Comparison of ENCODE assay signal across 9 cellular contexts in the genomic region with DNA sequence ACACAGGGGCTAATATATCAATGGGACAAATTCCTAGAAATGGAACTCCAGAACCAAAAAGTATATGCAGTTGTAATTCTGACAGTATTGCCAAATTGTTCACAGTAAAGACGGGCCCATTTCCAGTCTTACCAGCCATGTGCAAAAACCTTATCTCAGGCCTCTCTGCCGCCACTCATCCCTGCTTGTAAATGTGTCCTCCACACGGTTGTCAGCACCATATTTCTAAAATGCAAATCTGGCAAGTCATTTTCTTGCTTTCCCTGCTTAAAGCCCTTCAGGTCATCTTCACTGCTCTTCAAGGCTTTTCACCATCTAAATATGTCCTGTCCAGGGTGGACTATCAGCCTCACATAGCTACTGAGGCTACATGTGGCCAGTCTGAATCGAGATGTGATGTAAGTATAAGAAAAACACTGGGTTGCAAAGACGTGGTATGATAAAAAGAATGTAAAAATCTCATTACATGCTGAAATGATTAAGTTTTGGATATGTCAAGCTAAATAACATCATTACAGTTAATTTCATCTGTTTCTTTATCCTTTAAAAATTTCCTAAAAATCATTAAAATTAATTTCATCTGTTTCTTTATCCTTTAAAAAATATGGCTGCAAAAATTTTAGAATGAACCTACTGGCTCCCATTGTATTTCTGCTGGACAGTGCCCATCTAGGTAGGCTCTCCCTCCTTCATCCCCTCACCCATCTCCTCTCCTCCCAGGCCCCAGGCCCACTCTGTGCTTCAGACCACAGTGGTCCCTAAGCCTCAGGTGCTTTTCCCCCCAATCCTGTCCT. TPM values are rescaled to one million over a fixed set of nuclear protein-coding genes. Genes with fewer than 3 reads are reported as not detected.
DNase-seq lines count a peak whose midpoint lies in the region; ATAC-seq and TF ChIP-seq lines count a peak whose summit lies in the region.
"Had no signal": no experiment of that assay in that cellular context is flagged by ENCODE, and none has a peak within 500 bp of the region (broad histone marks: within the 10 kb centered on the region; RNA-seq: fewer than 3 reads in every experiment).

No MANE protein-coding gene starts in this region.

- peak; percentile 2 for ATAC-seq in left ventricle myocardium superior
- ATAC-seq in HG02678 (IDR thresholded peaks at IDR 0.05; ENCODE audit: unreplicated experiment): no peak

- H3K27ac Mint-ChIP-seq in MCF 10A (ENCODE audit: low read depth, unreplicated experiment): peak overlapping the region; percentile 94

- H3K9me3 ChIP-seq in mononuclear cell (ENCODE audit: low read depth, low read length): no peaks in the 10 kb centered on the region

- peaks cover 27% of the 10 kb centered on the region for H3K36me3 Mint-ChIP-seq in MCF 10A (ENCODE audit: insufficient read depth, unreplicated experiment)

- H3K9me3 Mint-ChIP-seq in MCF 10A (ENCODE audit: unreplicated experiment): no peaks in the 10 kb centered on the region

- H3K4me3 ChIP-seq in mononuclear cell (ENCODE audit: low read length): peak overlapping the region; percentile 88

- peaks cover 55% of the 10 kb centered on the region for H3K4me1 ChIP-seq in mononuclear cell (ENCODE audit: insufficient read depth, low read length)

- DNase-seq in left ventricle myocardium superior (no peak), cardiac septum (ENCODE audit: low spot score) (no peak), MCF 10A (ENCODE audit: unreplicated experiment) (no peak), C1 segment of cervical spinal cord (lab: John Stamatoyannopoulos, UW) (no peak), occipital lobe (lab: John Stamatoyannopoulos, UW) (no peak), amygdala (lab: John Stamatoyannopoulos, UW) (no peak)
- DNase-seq: NCI-H1694 treated with DMSO at 0.1 percent for 48 hours had no signal

- peak overlapping the region; percentile 92 for H3K4me3 Mint-ChIP-seq in MCF 10A (ENCODE audit: unreplicated experiment)

- no peaks in the 10 kb centered on the region for H3K27me3 ChIP-seq in mononuclear cell (ENCODE audit: insufficient read depth, low read length)

- TF ChIP-seq CTCF in MCF 10A (IDR thresholded peaks at IDR 0.05; ENCODE audit: unreplicated experiment): no peak

- intact Hi-C loops in left ventricle myocardium superior (cut with micrococcal nuclease): loop anchor here (5.0 kb wide), 1 partner anchor 114 kb away; no protein-coding TSS in a partner anchor
- intact Hi-C loops in cardiac septum (cut with DNase I): loop anchor here (10.0 kb wide), 1 partner anchor 232 kb away; a partner anchor contains a TSS
- intact Hi-C loops in MCF 10A (cut with micrococcal nuclease): loop anchor here (5.0 to 10.0 kb wide), 4 partner anchors 171 to 692 kb away; a partner anchor contains a TSS

- POLR2A ChIA-PET in MCF 10A (lab: Yijun Ruan, JAX): interaction anchor here (1.8 to 5.5 kb wide), 2 partner anchors 117 to 231 kb away, joined by 8 to 30 read pairs; a partner anchor contains a TSS

- no peaks in the 10 kb centered on the region for H3K27me3 Mint-ChIP-seq in MCF 10A (ENCODE audit: insufficient read depth, unreplicated experiment)

- CTCF ChIA-PET in MCF 10A (lab: Yijun Ruan, JAX): interaction anchor here (0.6 to 9.5 kb wide), 6 partner anchors 73 to 295 kb away, joined by 3 to 140 read pairs (median 4); a partner anchor contains a TSS

- no TSS peak for BruUV-seq in MCF 10A (replicated peaks; lab: Mats Ljungman, UMichigan)

- H3K4me1 Mint-ChIP-seq in MCF 10A (ENCODE audit: insufficient read depth, unreplicated experiment): peaks cover 11% of the 10 kb centered on the region

RNA-seq across cellular contexts. Expression of a gene that starts 1.0 kb away (rescaled TPM):
- 11.8 TPM for total RNA-seq in left ventricle myocardium superior
- 15.0 TPM for total RNA-seq in cardiac septum
- 6.3 and 11.9 TPM in 2 replicates for total RNA-seq in MCF 10A (2022)
- 25.6 TPM for total RNA-seq in mononuclear cell
- total RNA-seq in occipital lobe: 6.1 TPM

RNA-seq across cellular contexts. Expression of a gene that starts 1.0 kb away (rescaled TPM):
- total RNA-seq in left ventricle myocardium superior (10.5 TPM), cardiac septum (14.3 TPM), MCF 10A (2022) (19.0 and 19.1 TPM in 2 replicates), mononuclear cell (26.7 TPM), occipital lobe (4.5 TPM)

RNA-seq across cellular contexts. Expression of a gene that starts 14.3 kb away (rescaled TPM):
- total RNA-seq in left ventricle myocardium superior (0.52 TPM), cardiac septum (0.67 TPM), MCF 10A (2022) (not detected in 2 replicates), mononuclear cell (44.4 TPM), occipital lobe (not detected)

RNA-seq across cellular contexts. Expression of a gene that starts 48.4 kb away (rescaled TPM):
- total RNA-seq in left ventricle myocardium superior (59.8 TPM), cardiac septum (94.7 TPM), MCF 10A (2022) (101 and 104 TPM in 2 replicates), mononuclear cell (21.8 TPM), occipital lobe (49.0 TPM)

Comparison
In these comparisons a context has a peak if more than half of its experiments do, and no peak if none do; other contexts are left out.
1. RNA of a gene that starts 14.3 kb away (total RNA-seq): 44.4 TPM in mononuclear cell (single experiment); 0.67 TPM in cardiac septum (single experiment), 0.52 TPM in left ventricle myocardium superior (single experiment), not detected in MCF 10A and not detected in occipital lobe (single experiment); every median in the first group is over 10 times any median in the second.